In genomic region chr12:14802961-14803829, GRCh38 we compare ENCODE assay signal across 8 cellular contexts. TPM values are rescaled to one million over a fixed set of nuclear protein-coding genes. Genes with fewer than 3 reads are reported as not detected.
DNase-seq lines count a peak whose midpoint lies in the region; ATAC-seq, FAIRE-seq and TF ChIP-seq lines count a peak whose summit lies in the region.

C12orf60 (plus strand) TSS chr12:14803670; CDS start chr12:14822936, 19,266 bp downstream.
WBP11 (minus strand) TSS chr12:14803478; CDS start chr12:14801383, 2,095 bp downstream.

- H3K4me1 ChIP-seq in iPS-20b (ENCODE audit: insufficient read depth, low read length) (peaks cover 9% of the 10 kb centered on the region; the same call in 1 of the 2 replicates), skeletal muscle tissue (ENCODE audit: control insufficient read depth in 3 of 3, insufficient read depth in 3 of 3, low read length in 3 of 3) (peaks cover 4 to 16% (median 6%) of the 10 kb centered on the region in 3 donors)

- H3K9ac ChIP-seq in iPS-20b (ENCODE audit: low read depth, low read length) (peak within 1 kb of the TSS; percentile 96), skeletal muscle tissue (ENCODE audit: low read depth in 1 of 3, low read length in 3 of 3) (peak within 1 kb of the TSS; percentile 95 to 99 (median 97))

- H3K27ac ChIP-seq in VCaP (peak within 1 kb of the TSS; percentile 85), iPS-20b (ENCODE audit: low read length) (peak within 1 kb of the TSS; percentile 85), skeletal muscle tissue (ENCODE audit: low read depth, low read length) (peak within 1 kb of the TSS; percentile 96)

- DNase-seq in AG08395 (ENCODE audit: low spot score) (peak; percentile 98), NCI-H2196 (lab: John Stamatoyannopoulos, UW; ENCODE audit: unreplicated experiment) (peak; percentile 85), bronchial epithelial cell (ENCODE audit: low read depth) (peak; percentile 99)

- H3K36me3 ChIP-seq in bronchial epithelial cell (ENCODE audit: control insufficient read depth, insufficient read depth, low read length) (peaks cover 2% of the 10 kb centered on the region), iPS-20b (ENCODE audit: insufficient read depth, low read depth, low read length) (peaks cover 19% of the 10 kb centered on the region), skeletal muscle tissue (ENCODE audit: control insufficient read depth in 3 of 3, insufficient read depth in 3 of 3, low read length in 3 of 3) (peaks cover 6 to 14% (median 13%) of the 10 kb centered on the region in 3 donors)

- H3K27me3 ChIP-seq in bronchial epithelial cell (ENCODE audit: control insufficient read depth, insufficient read depth, low read length) (no peaks in the 10 kb centered on the region), iPS-20b (ENCODE audit: insufficient read depth, low read length) (no peaks in the 10 kb centered on the region), skeletal muscle tissue (ENCODE audit: control insufficient read depth in 3 of 3, insufficient read depth in 3 of 3, low read length in 3 of 3) (no peaks in the 10 kb centered on the region)

- no peak for TF ChIP-seq CTCF in VCaP (conservative IDR thresholded peaks at IDR 0.05)
- TF ChIP-seq CTCF in bronchial epithelial cell (IDR thresholded peaks at IDR 0.05; ENCODE audit: insufficient read depth, low read length, severe bottlenecking) = no peak

- no peaks in the 10 kb centered on the region for H3K9me3 ChIP-seq in iPS-20b (ENCODE audit: insufficient read depth, low read depth, low read length)
- H3K9me3 ChIP-seq in skeletal muscle tissue (ENCODE audit: control insufficient read depth in 3 of 3, low read length in 3 of 3) = no peaks in the 10 kb centered on the region

- peak; percentile 100 for ATAC-seq in GM18907 (IDR thresholded peaks at IDR 0.05; ENCODE audit: unreplicated experiment)
- ATAC-seq in HG03135 (IDR thresholded peaks at IDR 0.05; ENCODE audit: unreplicated experiment) = peak; percentile 100

- H3K4me3 ChIP-seq in bronchial epithelial cell (ENCODE audit: low read depth, low read length) (peak within 1 kb of the TSS; percentile 80), iPS-20b (ENCODE audit: low read length) (peak within 1 kb of the TSS; percentile 79), skeletal muscle tissue (ENCODE audit: low read length in 3 of 3) (peak within 1 kb of the TSS; percentile 96 to 97 (median 96))

- FAIRE-seq in bronchial epithelial cell (lab: Jason Lieb, UNC) = peak; percentile 81

RNA-seq across cellular contexts. Expression of gene C12orf60, which starts in this region (rescaled TPM):
- total RNA-seq in bronchial epithelial cell = 1.4 and 2.1 TPM in 2 replicates
- 2.1 TPM for total RNA-seq in skeletal muscle tissue

RNA-seq across cellular contexts. Expression of gene WBP11, which starts in this region (rescaled TPM):
- total RNA-seq in bronchial epithelial cell (3.7 and 9.2 TPM in 2 replicates), skeletal muscle tissue (7.8 TPM)

Comparison
In these comparisons a context has a peak if more than half of its experiments do, and no peak if none do; other contexts are left out.
1. Peak in every context shown above with its lines: DNase-seq, ATAC-seq, H3K4me3 ChIP-seq and H3K27ac ChIP-seq.